Comparison of ENCODE assay signal across 22 cellular contexts in genomic region chr7:116686033-116686432, GRCh38. TPM values are rescaled to one million over a fixed set of nuclear protein-coding genes. Genes with fewer than 3 reads are reported as not detected.
DNase-seq lines count a peak whose midpoint lies in the region; ATAC-seq, FAIRE-seq and TF ChIP-seq lines count a peak whose summit lies in the region.
"Had no signal": no experiment of that assay in that cellular context is flagged by ENCODE, and none has a peak within 500 bp of the region (broad histone marks: within the 10 kb centered on the region; RNA-seq: fewer than 3 reads in every experiment).

No MANE protein-coding gene starts in this region.

- peaks cover 10% of the 10 kb centered on the region for H3K36me3 Mint-ChIP-seq in progenitor cell of endocrine pancreas (ENCODE audit: insufficient read depth)

- peaks cover 36% of the 10 kb centered on the region for H3K79me2 ChIP-seq in HepG2 (ENCODE audit: insufficient read depth, low read length)

- no peaks in the 10 kb centered on the region; the same call in 1 of the 2 replicates for H3K4me1 ChIP-seq in HEK293 (ENCODE audit: control insufficient read depth, insufficient read depth, low read length)
- H3K4me1 ChIP-seq in Panc1 (ENCODE audit: control insufficient read depth, insufficient read depth, low read length): peaks cover 49% of the 10 kb centered on the region
- H3K4me1 ChIP-seq in HepG2 (ENCODE audit: insufficient read depth, low read length): peaks cover 40% of the 10 kb centered on the region

- H3K4me3 Mint-ChIP-seq in progenitor cell of endocrine pancreas (ENCODE audit: low read depth): no peak overlapping the region
- H3K4me3 Mint-ChIP-seq: H9 had no signal

- POLR2A ChIA-PET in HEK293 (lab: Yijun Ruan, JAX) (no interaction called here), Panc1 (lab: Charles Lee) (no interaction called here), HepG2 (lab: Yijun Ruan, JAX) (no interaction called here)

- H2AFZ ChIP-seq in HepG2 (ENCODE audit: low read length): no peak overlapping the region

- DNase-seq in Panc1 (ENCODE audit: low read depth, low spot score) (no peak), HepG2 (ENCODE audit: low spot score) (peak; percentile 30), progenitor cell of endocrine pancreas (ENCODE audit: low spot score, unreplicated experiment) (no peak), RKO (ENCODE audit: low spot score) (no peak)
- no peak for DNase-seq in activated CD8-positive, alpha-beta memory T cell treated with anti-CD3 and anti-CD28 coated beads, Interleukin-2, amount 50 U/mL, for 48 hours
- DNase-seq: AML-193, DMS 273 treated with DMSO at 0.1 percent for 48 hours, DND-41, H9, KBM-7, MV-4-11, NCI-H1417, NCI-H187, NCI-H2227 treated with DMSO at 0.1 percent for 48 hours, NCI-H510A treated with DMSO at 0.1 percent for 48 hours, NCI-H82, OCI-M1, SJCRH30 had no signal

- ATAC-seq in Panc1 (0 out of 2 replicates have a peak, but pooled peaks have one; percentile 20), HepG2 (peak; percentile 64), HG03354 (IDR thresholded peaks at IDR 0.05; ENCODE audit: poor library complexity, severe bottlenecking, unreplicated experiment) (no peak)

- BruUV-seq in Panc1 (replicated peaks; lab: Mats Ljungman, UMichigan) (no TSS peak), HepG2 (replicated peaks; lab: Mats Ljungman, UMichigan) (no TSS peak)

- TF ChIP-seq RAD21 in HepG2 (CRISPR knock-in tag; IDR thresholded peaks at IDR 0.05): no peak

- in situ Hi-C loops in Panc1 (cut with HindIII; ENCODE audit: low pct_unique_long_range_greater_than_20kb, low sequenced_read_pairs): no loop called here
- in situ Hi-C loops in HepG2 (cut with HindIII; ENCODE audit: extremely low pct_ligation_motif_present, low pct_unique_long_range_greater_than_20kb): no loop called here

- no peak for FAIRE-seq in HepG2 (lab: Jason Lieb, UNC)
- FAIRE-seq: G401.6 had no signal

- no peak for TF ChIP-seq EP300 in HepG2 (IDR thresholded peaks at IDR 0.05; ENCODE audit: low read depth in 2 of 2, low read length in 2 of 2)
- no peak for TF ChIP-seq EP300 in HepG2 (CRISPR knock-in tag; IDR thresholded peaks at IDR 0.05; ENCODE audit: borderline replicate concordance)

- peaks cover 27% of the 10 kb centered on the region for H3K4me1 Mint-ChIP-seq in progenitor cell of endocrine pancreas (ENCODE audit: low read depth)

- H3K9me3 Mint-ChIP-seq in progenitor cell of endocrine pancreas (ENCODE audit: low read depth): peaks cover 13% of the 10 kb centered on the region
- H3K9me3 Mint-ChIP-seq: H9 had no signal

- H3K27me3 ChIP-seq in Panc1 (ENCODE audit: control insufficient read depth, insufficient read depth, low read length) (no peaks in the 10 kb centered on the region), HepG2 (ENCODE audit: control insufficient read depth in 1 of 2, insufficient read depth in 2 of 2, low read length in 2 of 2) (no peaks in the 10 kb centered on the region)
- H3K27me3 ChIP-seq: SJCRH30 had no signal

- TF ChIP-seq CTCF in HEK293 (tag by site-specific recombination; IDR thresholded peaks at IDR 0.05) (no peak), Panc1 (IDR thresholded peaks at IDR 0.05) (no peak), HepG2 (CRISPR knock-in tag; IDR thresholded peaks at IDR 0.05) (no peak), progenitor cell of endocrine pancreas (IDR thresholded peaks at IDR 0.05; ENCODE audit: unreplicated experiment) (no peak)

- H3K27ac Mint-ChIP-seq in progenitor cell of endocrine pancreas: peak overlapping the region; percentile 59

- TF ChIP-seq POLR2A in HepG2 (IDR thresholded peaks at IDR 0.05; ENCODE audit: insufficient read depth in 1 of 2, low read depth in 2 of 2, low read length in 2 of 2): no peak

- peak overlapping the region; percentile 62 for H3K4me2 ChIP-seq in HepG2 (ENCODE audit: low read depth, low read length)

- H4K20me1 ChIP-seq in HepG2 (ENCODE audit: insufficient read depth, low read length): no peaks in the 10 kb centered on the region

- CTCF ChIA-PET in HEK293 (lab: Yijun Ruan, JAX) (interaction anchor here (0.6 to 1.3 kb wide), 2 partner anchors 95 to 166 kb away, joined by 4 to 6 read pairs; no protein-coding TSS in a partner anchor), Panc1 (lab: Charles Lee) (no interaction called here), HepG2 (lab: Yijun Ruan, JAX; ENCODE audit: low intra/inter-chr PET ratio, low total read pairs) (no interaction called here)

- H3K27ac ChIP-seq in HEK293 (ENCODE audit: extremely low read depth, low read depth, low read length) (no peak overlapping the region), Panc1 (ENCODE audit: low read length) (peak overlapping the region; percentile 37), HepG2 (ENCODE audit: extremely low read length, insufficient read depth, low read length) (peak overlapping the region; percentile 47)
- H3K27ac ChIP-seq: C4-2B, SJCRH30 had no signal

- H3K4me3 ChIP-seq in HEK293 (ENCODE audit: low read depth, low read length): no peak overlapping the region
- no peak overlapping the region for H3K4me3 ChIP-seq in Panc1 (ENCODE audit: low read depth in 2 of 2, low read length in 2 of 2)
- H3K4me3 ChIP-seq in HepG2 (replicated peaks in 1 of 3; ENCODE audit: insufficient read depth in 1 of 3, low read depth in 2 of 3, low read length in 3 of 3): no peak overlapping the region
- H3K4me3 ChIP-seq: SJCRH30 had no signal

- no peaks in the 10 kb centered on the region for H3K27me3 Mint-ChIP-seq in progenitor cell of endocrine pancreas

- no peak overlapping the region for H3K9ac ChIP-seq in HepG2 (ENCODE audit: insufficient read depth, low read depth, low read length)

- no peaks in the 10 kb centered on the region for H3K36me3 ChIP-seq in HEK293 (ENCODE audit: control insufficient read depth in 2 of 2, insufficient read depth in 1 of 2, low read length in 2 of 2)
- no peaks in the 10 kb centered on the region; the same call in 1 of the 2 replicates for H3K36me3 ChIP-seq in Panc1 (ENCODE audit: control insufficient read depth, insufficient read depth, low read length)
- H3K36me3 ChIP-seq in HepG2 (replicated peaks in 1 of 2; ENCODE audit: control insufficient read depth in 1 of 2, insufficient read depth in 2 of 2, low read length in 2 of 2): no peaks in the 10 kb centered on the region

- no peaks in the 10 kb centered on the region for H3K9me3 ChIP-seq in HEK293 (ENCODE audit: control insufficient read depth, insufficient read depth, low read depth, low read length)
- no peaks in the 10 kb centered on the region for H3K9me3 ChIP-seq in Panc1 (ENCODE audit: control insufficient read depth, insufficient read depth, low read depth, low read length)
- H3K9me3 ChIP-seq in HepG2 (ENCODE audit: low read length): no peaks in the 10 kb centered on the region
- H3K9me3 ChIP-seq: SJCRH30 had no signal

- intact Hi-C loops in Panc1 (cut with micrococcal nuclease; ENCODE audit: unreplicated experiment) (no loop called here), HepG2 (cut with micrococcal nuclease; ENCODE audit: unreplicated experiment) (loop anchor here (5.0 kb wide), 1 partner anchor 116 kb away; no protein-coding TSS in a partner anchor)

- WGBS in HepG2 (ENCODE audit: low lambda C conversion rate): 56% methylated on average over 3 of the region's 3 CpGs

TF ChIP-seq in HepG2, 621 proteins besides CTCF, POLR2A, EP300 and RAD21 (continues in another document):
- TF ChIP-seq ZMYM4 (CRISPR knock-in tag; IDR thresholded peaks at IDR 0.05) (no peak), SMYD3 (CRISPR knock-in tag; IDR thresholded peaks at IDR 0.05) (no peak)

RNA-seq across cellular contexts. Expression of gene MET, which starts 14.0 kb away (rescaled TPM):
- total RNA-seq in Panc1 (2021; ENCODE audit: unreplicated experiment) (103 TPM), HepG2 (2016; rRNA removed; fragmentation: Illumina TruSeq; extraction: Trizol) (23.3 and 31.5 TPM in 2 replicates), progenitor cell of endocrine pancreas (44.4 and 46.0 TPM in 2 replicates)
- 33.7 TPM for polyA plus RNA-seq in Panc1 (2012; ENCODE audit: insufficient read length)
- total RNA-seq in HepG2 (2016; cell fraction: cytosol; rRNA removed; fragmentation: Illumina TruSeq; extraction: Trizol; ENCODE audit: low read depth): 6.7 and 9.1 TPM in 2 replicates
- 22.2 and 30.9 TPM in 2 replicates for total RNA-seq in HepG2 (2016; cell fraction: insoluble cytoplasmic fraction; rRNA removed; fragmentation: Illumina TruSeq; extraction: Trizol)
- 13.5 and 13.7 TPM in 2 replicates for total RNA-seq in HepG2 (2016; cell fraction: membrane; rRNA removed; fragmentation: Illumina TruSeq; extraction: Trizol)
- total RNA-seq in HepG2 (2016; cell fraction: nucleus; rRNA removed; fragmentation: Illumina TruSeq; extraction: Trizol): 41.6 and 49.0 TPM in 2 replicates
- 20.4 and 21.8 TPM in 2 replicates for polyA plus RNA-seq in HepG2 (2011; rRNA removed)
- polyA plus RNA-seq in HepG2 (2011; cell fraction: cytosol; rRNA removed): 12.9 and 19.5 TPM in 2 replicates
- polyA plus RNA-seq in HepG2 (2011; cell fraction: nucleus; rRNA removed): 10.0 and 10.1 TPM in 2 replicates
- polyA plus RNA-seq in HepG2 (2012): 29.8 and 37.6 TPM in 2 replicates
- polyA plus RNA-seq in HepG2 (2016; cell fraction: cytosol; fragmentation: Illumina TruSeq; extraction: Trizol; ENCODE audit: low read depth): 1.00 and 1.2 TPM in 2 replicates
- polyA plus RNA-seq in HepG2 (2016; cell fraction: insoluble cytoplasmic fraction; fragmentation: Illumina TruSeq; extraction: Trizol; ENCODE audit: low read depth): 12.2 TPM in 2 replicates
- polyA plus RNA-seq in HepG2 (2016; cell fraction: membrane; fragmentation: Illumina TruSeq; extraction: Trizol; ENCODE audit: low read depth): 2.8 and 2.9 TPM in 2 replicates
- polyA plus RNA-seq in HepG2 (2016; cell fraction: nucleus; fragmentation: Illumina TruSeq; extraction: Trizol; ENCODE audit: insufficient read depth, low read depth): 21.5 and 22.5 TPM in 2 replicates
- polyA minus RNA-seq in HepG2 (2011; rRNA and poly(A)+ RNA removed; ENCODE audit: low replicate concordance): 90.9 and 232 TPM in 2 replicates
- 55.1 and 63.9 TPM in 2 replicates for polyA minus RNA-seq in HepG2 (2011; cell fraction: cytosol; rRNA and poly(A)+ RNA removed)
- polyA minus RNA-seq in HepG2 (2011; cell fraction: nucleus; rRNA and poly(A)+ RNA removed): 75.3 and 92.4 TPM in 2 replicates
